In the genomic region with DNA sequence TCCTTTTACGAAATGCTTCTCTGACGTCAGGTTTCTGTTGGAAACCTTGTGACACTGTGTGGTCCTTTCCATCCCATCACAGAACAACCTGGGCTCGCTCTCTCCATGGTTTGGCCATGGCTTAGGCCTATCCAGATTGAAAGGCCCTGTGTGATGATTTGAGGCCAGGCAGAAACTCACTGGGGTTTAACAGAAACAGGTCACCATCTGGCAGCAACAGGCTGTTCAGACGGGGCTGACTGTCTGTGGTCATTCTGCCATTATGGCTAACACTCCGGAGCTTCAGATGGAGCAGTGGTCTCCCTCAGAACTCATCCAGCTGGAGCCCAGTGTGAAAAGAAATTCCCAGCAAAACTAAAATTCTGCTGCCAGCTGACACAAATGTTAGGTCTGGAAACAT, we compare ENCODE assay signal across 25 cellular contexts. TPM values are rescaled to one million over a fixed set of nuclear protein-coding genes. Genes with fewer than 3 reads are reported as not detected.
A peak's percentile ranks its signal among the peaks of the same experiment; 100 is the strongest.
DNase-seq lines count a peak whose midpoint lies in the region; ATAC-seq and TF ChIP-seq lines count a peak whose summit lies in the region.
"Had no signal": no experiment of that assay in that cellular context is flagged by ENCODE, and none has a peak within 500 bp of the region (broad histone marks: within the 10 kb centered on the region; RNA-seq: fewer than 3 reads in every experiment).

No MANE protein-coding gene starts in this region.

- WGBS in gastroesophageal sphincter (ENCODE audit: low coverage in 1 of 2), 2 donors, result 80% methylated on average over 1 of the region's 5 CpGs; no CpG with 5 or more reads in 1 of the 2 donors
- no CpG with 5 or more reads among the region's 5 CpGs for WGBS in trophoblast cell (ENCODE audit: extremely low coverage, insufficient coverage, insufficient read length)
- WGBS in psoas muscle, 3 donors, result 62 to 77% (median 66%) methylated on average over 5 of the region's 5 CpGs

- ATAC-seq in gastroesophageal sphincter (peak; percentile 16), psoas muscle (no peak)

- no peak overlapping the region for H4K8ac ChIP-seq in trophoblast cell (ENCODE audit: low read depth, low read length)

- H3K4me3 ChIP-seq in gastroesophageal sphincter (no peak overlapping the region), trophoblast cell (ENCODE audit: low read depth, low read length) (no peak overlapping the region), psoas muscle (no peak overlapping the region)
- H3K4me3 ChIP-seq: breast epithelium, dorsolateral prefrontal cortex, GM23248, skin epidermis, testis had no signal

- peak overlapping the region; percentile 73 for H3K4ac ChIP-seq in trophoblast cell (ENCODE audit: low read depth, low read length)

- H3K36me3 ChIP-seq in gastroesophageal sphincter (peaks cover 0 to 18% of the 10 kb centered on the region in 2 donors), trophoblast cell (ENCODE audit: control insufficient read depth in 1 of 2, insufficient read depth in 2 of 2, low read length in 2 of 2) (peaks cover 7 to 10% of the 10 kb centered on the region in 2 experiments), psoas muscle (ENCODE audit: insufficient read depth in 1 of 2, low read depth in 1 of 2) (peaks cover 6 to 14% of the 10 kb centered on the region in 2 donors)
- H3K36me3 ChIP-seq: breast epithelium had no signal

- POLR2A ChIA-PET in RWPE1 (lab: Yijun Ruan, JAX; ENCODE audit: low non-redundant PET), result no interaction called here

- no peaks in the 10 kb centered on the region for H3K27me3 ChIP-seq in gastroesophageal sphincter
- no peaks in the 10 kb centered on the region for H3K27me3 ChIP-seq in trophoblast cell (ENCODE audit: insufficient read depth, low read length)
- no peaks in the 10 kb centered on the region for H3K27me3 ChIP-seq in psoas muscle (ENCODE audit: insufficient read depth in 3 of 3, low read length in 2 of 3)
- H3K27me3 ChIP-seq: breast epithelium, dorsolateral prefrontal cortex, neutrophil, testis had no signal

- H3K18ac ChIP-seq in trophoblast cell (ENCODE audit: low read length), result peak overlapping the region; percentile 23

- no peaks in the 10 kb centered on the region for H3K79me1 ChIP-seq in trophoblast cell (ENCODE audit: low read length)

- peak overlapping the region; percentile 42 for H3K27ac ChIP-seq in RWPE1
- H3K27ac ChIP-seq in gastroesophageal sphincter, result no peak overlapping the region
- no peak overlapping the region for H3K27ac ChIP-seq in trophoblast cell (ENCODE audit: low read depth, low read length)
- no peak overlapping the region for H3K27ac ChIP-seq in psoas muscle
- H3K27ac ChIP-seq: breast epithelium, GM23248, neutrophil, testis had no signal

- TF ChIP-seq CTCF in RWPE1 (conservative IDR thresholded peaks at IDR 0.05; ENCODE audit: low read depth) (no peak), gastroesophageal sphincter (IDR thresholded peaks at IDR 0.05) (no peak), psoas muscle (IDR thresholded peaks at IDR 0.05) (no peak)

- intact Hi-C loops in psoas muscle (cut with DNase I), result no loop called here

- H3K14ac ChIP-seq in trophoblast cell (ENCODE audit: low read length), result no peak overlapping the region

- no peak overlapping the region for H3K4me2 ChIP-seq in trophoblast cell (ENCODE audit: low read length)

- no peak for TF ChIP-seq EP300 in gastroesophageal sphincter (IDR thresholded peaks at IDR 0.05)

- H3K79me2 ChIP-seq in trophoblast cell (ENCODE audit: control insufficient read depth, insufficient read depth, low read length, poor library complexity), result peaks cover 12% of the 10 kb centered on the region

- no peak overlapping the region for H3K23ac ChIP-seq in trophoblast cell (ENCODE audit: low read length)

- no peak overlapping the region for H2BK120ac ChIP-seq in trophoblast cell (ENCODE audit: insufficient read depth, low read length, poor library complexity)

- H3K4me1 ChIP-seq in gastroesophageal sphincter, result peaks cover 0 to 70% (median 17%) of the 10 kb centered on the region in 3 donors
- H3K4me1 ChIP-seq in trophoblast cell (ENCODE audit: control insufficient read depth in 1 of 2, insufficient read depth in 2 of 2, low read length in 2 of 2), result peaks cover 0 to 2% of the 10 kb centered on the region in 2 experiments
- H3K4me1 ChIP-seq in psoas muscle, result peaks cover 42% of the 10 kb centered on the region
- H3K4me1 ChIP-seq: breast epithelium had no signal

- no peak overlapping the region for H4K12ac ChIP-seq in trophoblast cell (ENCODE audit: low read depth, low read length)

- no peak overlapping the region for H2AK5ac ChIP-seq in trophoblast cell (ENCODE audit: low read length)

- no peak for TF ChIP-seq POLR2A in gastroesophageal sphincter (IDR thresholded peaks at IDR 0.05)

- no peak overlapping the region for H4K91ac ChIP-seq in trophoblast cell (ENCODE audit: low read depth, low read length)

- H2BK12ac ChIP-seq in trophoblast cell (ENCODE audit: low read length), result no peak overlapping the region

- no peak overlapping the region for H2BK5ac ChIP-seq in trophoblast cell (ENCODE audit: low read depth, low read length, poor library complexity)

- H3K9ac ChIP-seq in trophoblast cell (ENCODE audit: low read length), result no peak overlapping the region
- H3K9ac ChIP-seq: GM23248 had no signal

- H2AFZ ChIP-seq in trophoblast cell (ENCODE audit: insufficient read depth, low read length, poor library complexity), result no peak overlapping the region
- H2AFZ ChIP-seq: GM23248 had no signal

- CTCF ChIA-PET in RWPE1 (lab: Yijun Ruan, JAX), result no interaction called here

- H3K9me3 ChIP-seq in gastroesophageal sphincter (no peaks in the 10 kb centered on the region), trophoblast cell (ENCODE audit: insufficient read depth, low read depth, low read length) (no peaks in the 10 kb centered on the region), psoas muscle (no peaks in the 10 kb centered on the region)
- H3K9me3 ChIP-seq: breast epithelium, neutrophil, testis had no signal

- DNase-seq in NCI-H82 (lab: John Stamatoyannopoulos, UW) (peak; percentile 64), NCI-H82 treated with DMSO at 0.1 percent for 48 hours (lab: John Stamatoyannopoulos, UW; ENCODE audit: unreplicated experiment) (no peak), RWPE1 (ENCODE audit: low spot score) (no peak), trophoblast cell (no peak), psoas muscle (no peak), dedifferentiated amniotic fluid mesenchymal stem cell (ENCODE audit: extremely low spot score) (no peak)
- DNase-seq in activated CD8-positive, alpha-beta memory T cell treated with anti-CD3 and anti-CD28 coated beads, Interleukin-2, amount 50 U/mL, for 4 hours, result no peak
- DNase-seq: 8988T; activated CD4-positive, alpha-beta T cell treated with anti-CD3 and anti-CD28 coated beads, Interleukin-2, amount 10 ng/mL, durations not matched to agents 24 days and 14 days; GM23248; hypothalamus; MV-4-11; NCI-H1694 treated with DMSO at 0.1 percent for 48 hours; OCI-M1; SIG-M5; stimulated activated CD4-positive, alpha-beta T cell treated with anti-CD3 and anti-CD28 coated beads, Interleukin-1b, Interleukin-23, amount 100 ng/mL, for 48 hours; testis had no signal

RNA-seq across cellular contexts. Expression of a gene that starts 9.3 kb away (rescaled TPM):
- total RNA-seq in gastroesophageal sphincter (10 to 100 TPM; 32.1 to 65.2 (median 41.8) TPM), psoas muscle (100 to 1,000 TPM; 137 to 177 (median 156) TPM)
- 53.4 and 55.2 TPM in 2 replicates for polyA plus RNA-seq in trophoblast cell (2013)
- polyA plus RNA-seq in psoas muscle, result 100 to 1,000 TPM in 1 of 3 donors, 10 to 100 TPM in 2; 78.1 to 167 (median 86.8) TPM

RNA-seq across cellular contexts. Expression of a gene that starts 42.7 kb away (rescaled TPM):
- total RNA-seq in gastroesophageal sphincter (1 to 10 TPM in 2 of 4 donors, under 1 TPM in 2; 0.10 to 2.0 (median 1.1) TPM), psoas muscle (10 to 100 TPM in 3 of 4 donors, 1 to 10 TPM in 1; 6.1 to 48.2 (median 37.2) TPM)
- 0.42 and 0.44 TPM in 2 replicates for polyA plus RNA-seq in trophoblast cell (2013)
- polyA plus RNA-seq in psoas muscle, result 10 to 100 TPM in 1 of 3 donors, 1 to 10 TPM in 2; 1.3 to 10.1 (median 7.5) TPM

RNA-seq across cellular contexts. Expression of a gene that starts 48.9 kb away (rescaled TPM):
- total RNA-seq in gastroesophageal sphincter (not detected), psoas muscle (not detected)
- 0.06 and 0.08 TPM in 2 replicates for polyA plus RNA-seq in trophoblast cell (2013)
- not detected for polyA plus RNA-seq in psoas muscle
- total RNA-seq: activated CD4-positive, alpha-beta T cell treated with anti-CD3 and anti-CD28 coated beads, Interleukin-2, amount 10 ng/mL, durations not matched to agents 24 days and 14 days; breast epithelium; Daoy; dorsolateral prefrontal cortex; GM23248; lower leg skin; pulmonary artery endothelial cell; testis had no signal
- polyA plus RNA-seq: GM23248 had no signal
